In the genomic region with DNA sequence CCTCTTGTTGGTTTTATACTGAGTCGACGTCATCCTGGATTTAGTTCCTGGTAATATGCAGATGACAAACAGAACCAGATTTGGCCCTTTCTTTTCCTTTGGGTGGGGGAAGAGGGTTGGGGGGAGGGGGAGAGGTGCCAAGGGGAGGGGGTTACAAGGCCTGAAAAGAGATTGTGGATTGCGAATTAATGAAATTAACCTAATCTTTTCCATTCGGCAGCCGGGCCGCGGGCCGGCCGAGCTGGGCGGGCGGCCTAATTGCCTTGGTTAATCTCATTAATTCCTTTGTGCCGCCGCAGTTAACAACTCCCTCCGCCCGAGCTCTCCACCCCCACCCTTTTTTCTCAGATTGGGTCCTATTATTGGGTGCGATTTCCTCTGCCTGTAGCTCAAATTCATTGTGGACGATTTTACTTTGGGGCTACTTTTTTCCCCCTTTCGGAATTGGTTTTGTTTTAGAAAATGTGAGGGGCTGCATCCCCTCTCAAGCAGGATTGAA, we compare ENCODE assay signal across 8 cellular contexts. TPM values are rescaled to one million over a fixed set of nuclear protein-coding genes. Genes with fewer than 3 reads are reported as not detected.
DNase-seq lines count a peak whose midpoint lies in the region; ATAC-seq and TF ChIP-seq lines count a peak whose summit lies in the region.

No MANE protein-coding gene starts in this region.

- intact Hi-C loops in aorta (cut with DNase I) = no loop called here

- H3K4me1 ChIP-seq in aorta (ENCODE audit: control insufficient read depth in 1 of 2, insufficient read depth in 2 of 2, low read length in 2 of 2) = no peaks in the 10 kb centered on the region

- H3K9me3 ChIP-seq in aorta (ENCODE audit: control insufficient read depth, low read length) = no peaks in the 10 kb centered on the region

- H3K27me3 ChIP-seq in aorta (ENCODE audit: control insufficient read depth in 1 of 2, insufficient read depth in 2 of 2, low read length in 1 of 2) = peaks cover 0 to 3% of the 10 kb centered on the region in 2 donors

- peak overlapping the region; percentile 26 for H3K4me3 Mint-ChIP-seq in stimulated activated naive CD8-positive, alpha-beta T cell treated with anti-CD3 and anti-CD28 coated beads, Interleukin-15, Interleukin-2, amounts not matched to agents 100 ng/mL and 50 ng/mL, for 24 hours
- H3K4me3 Mint-ChIP-seq in naive B cell = peak overlapping the region; percentile 52 to 84 (median 66)

- H3K9me3 Mint-ChIP-seq in stimulated activated naive CD8-positive, alpha-beta T cell treated with anti-CD3 and anti-CD28 coated beads, Interleukin-15, Interleukin-2, amounts not matched to agents 100 ng/mL and 50 ng/mL, for 24 hours = no peaks in the 10 kb centered on the region
- peaks cover 0 to 8% (median 6%) of the 10 kb centered on the region in 7 donors for H3K9me3 Mint-ChIP-seq in naive B cell

- no peak overlapping the region for H3K27ac ChIP-seq in coronary artery
- no peak overlapping the region for H3K27ac ChIP-seq in aorta (ENCODE audit: low read depth in 1 of 2, low read length in 2 of 2)

- peaks cover 86% of the 10 kb centered on the region for H3K27me3 Mint-ChIP-seq in stimulated activated naive CD8-positive, alpha-beta T cell treated with anti-CD3 and anti-CD28 coated beads, Interleukin-15, Interleukin-2, amounts not matched to agents 100 ng/mL and 50 ng/mL, for 24 hours
- peaks cover 69 to 90% (median 89%) of the 10 kb centered on the region in 3 donors for H3K27me3 Mint-ChIP-seq in naive B cell

- H3K36me3 Mint-ChIP-seq in stimulated activated naive CD8-positive, alpha-beta T cell treated with anti-CD3 and anti-CD28 coated beads, Interleukin-15, Interleukin-2, amounts not matched to agents 100 ng/mL and 50 ng/mL, for 24 hours (ENCODE audit: low read depth) = no peaks in the 10 kb centered on the region
- peaks cover 0 to 24% of the 10 kb centered on the region in 2 donors for H3K36me3 Mint-ChIP-seq in naive B cell

- 14 to 16% methylated on average over 18 of the region's 18 CpGs for WGBS in aorta, 2 donors

- H3K4me1 Mint-ChIP-seq in stimulated activated naive CD8-positive, alpha-beta T cell treated with anti-CD3 and anti-CD28 coated beads, Interleukin-15, Interleukin-2, amounts not matched to agents 100 ng/mL and 50 ng/mL, for 24 hours (ENCODE audit: low read depth) = peaks cover 19% of the 10 kb centered on the region
- H3K4me1 Mint-ChIP-seq in naive B cell = peaks cover 14 to 25% (median 19%) of the 10 kb centered on the region in 3 donors

- H3K4me3 ChIP-seq in coronary artery (peak overlapping the region; percentile 85), aorta (ENCODE audit: low read length in 2 of 2) (peak overlapping the region; percentile 6 to 57)

- TF ChIP-seq CTCF in coronary artery (IDR thresholded peaks at IDR 0.05) = no peak

- H3K27ac Mint-ChIP-seq in stimulated activated naive CD8-positive, alpha-beta T cell treated with anti-CD3 and anti-CD28 coated beads, Interleukin-15, Interleukin-2, amounts not matched to agents 100 ng/mL and 50 ng/mL, for 24 hours = no peak overlapping the region
- peak overlapping the region in 2 of 6 donors; percentile 20 to 72 for H3K27ac Mint-ChIP-seq in naive B cell

- no peak for DNase-seq in stimulated activated naive CD8-positive, alpha-beta T cell treated with anti-CD3 and anti-CD28 coated beads, Interleukin-15, Interleukin-2, amounts not matched to agents 100 U/mL and 50 U/mL, for 24 hours
- no peak for DNase-seq in coronary artery (ENCODE audit: low spot score)
- no peak for DNase-seq in naive B cell
- DNase-seq in aorta = no peak
- DNase-seq in DMS53 treated with DMSO at 0.1 percent for 48 hours (lab: John Stamatoyannopoulos, UW; ENCODE audit: unreplicated experiment) = no peak
- no peak for DNase-seq in SHP77 (lab: John Stamatoyannopoulos, UW)
- DNase-seq in central memory CD4-positive, alpha-beta T cell = no peak

- no peak for ATAC-seq in stimulated activated naive CD8-positive, alpha-beta T cell treated with anti-CD3 and anti-CD28 coated beads, Interleukin-15, Interleukin-2, amounts not matched to agents 100 U/mL and 50 U/mL, for 24 hours
- ATAC-seq in naive B cell (ENCODE audit: low read depth in 2 of 2) (no peak), aorta (ENCODE audit: low FRiP score) (no peak)

- H3K36me3 ChIP-seq in aorta (ENCODE audit: control insufficient read depth in 1 of 2, insufficient read depth in 2 of 2, low read length in 1 of 2) = no peaks in the 10 kb centered on the region

RNA-seq across cellular contexts. Expression of a gene that starts 0.4 kb away (rescaled TPM):
- not detected for polyA plus RNA-seq in naive B cell (ENCODE audit: low read depth in 6 of 6)
- total RNA-seq in aorta = 1 to 10 TPM in 1 of 2 donors, under 1 TPM in 1; 0.55 to 1.3 TPM
- not detected for polyA plus RNA-seq in aorta
